In the genomic region with DNA sequence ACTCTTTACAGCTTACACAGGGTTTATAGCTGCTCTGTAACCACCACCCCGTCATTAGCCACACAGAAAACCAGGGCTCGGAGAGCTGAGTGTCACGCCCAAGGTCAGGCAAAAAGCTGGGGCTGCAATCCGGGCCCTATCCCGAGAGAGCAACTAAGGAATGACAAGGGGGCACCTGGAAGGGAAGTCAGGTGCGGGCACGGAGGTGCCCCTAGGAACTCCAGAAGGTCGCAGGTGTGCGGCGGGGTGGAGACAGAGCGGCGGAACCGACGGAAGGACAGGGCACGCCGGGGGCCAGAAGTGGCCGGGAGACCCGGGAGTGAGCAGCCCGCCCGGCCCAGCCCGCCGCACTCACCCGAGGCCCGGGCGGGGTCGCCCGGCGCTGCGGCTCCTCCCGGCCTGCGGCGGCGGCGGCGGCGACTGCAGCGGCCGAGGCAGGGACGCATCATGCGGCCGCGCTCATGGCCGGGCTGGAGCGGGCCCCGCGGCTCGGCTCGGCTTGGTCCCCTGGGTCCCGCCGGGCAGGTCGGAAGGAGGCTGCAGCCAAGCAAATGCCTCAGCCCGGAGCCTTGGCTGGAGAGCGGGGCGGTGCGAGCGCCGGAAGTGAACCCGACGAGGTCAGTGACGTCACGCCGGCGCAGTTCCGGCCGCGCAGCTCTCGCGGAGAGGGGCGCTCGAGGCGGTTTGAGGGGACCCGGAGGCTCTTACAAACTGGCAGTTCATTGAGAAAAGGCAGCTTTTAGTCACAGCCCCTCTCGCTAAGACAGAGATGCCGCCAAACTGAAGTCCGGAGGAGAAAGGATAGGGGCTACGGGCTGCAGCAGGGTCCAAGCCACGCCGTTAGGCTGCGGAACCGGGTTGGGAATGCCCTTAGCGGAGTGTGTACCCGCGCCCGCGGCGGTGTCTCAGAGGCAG, we compare ENCODE assay signal across 1 cellular context.
A peak's percentile ranks its signal among the peaks of the same experiment; 100 is the strongest.
TF ChIP-seq lines count a peak whose summit lies in the region.

A gene with protein sequence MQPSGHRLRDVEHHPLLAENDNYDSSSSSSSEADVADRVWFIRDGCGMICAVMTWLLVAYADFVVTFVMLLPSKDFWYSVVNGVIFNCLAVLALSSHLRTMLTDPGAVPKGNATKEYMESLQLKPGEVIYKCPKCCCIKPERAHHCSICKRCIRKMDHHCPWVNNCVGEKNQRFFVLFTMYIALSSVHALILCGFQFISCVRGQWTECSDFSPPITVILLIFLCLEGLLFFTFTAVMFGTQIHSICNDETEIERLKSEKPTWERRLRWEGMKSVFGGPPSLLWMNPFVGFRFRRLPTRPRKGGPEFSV (minus strand): TSS at position 605 of the 915 bp plus-strand sequence. CDS start 20,917 bp downstream, outside the sequence.

TF ChIP-seq in GM12878, 131 proteins besides CTCF, POLR2A, EP300 and RAD21 (continued from another document and continues in another):
- TF ChIP-seq ZBED1 (IDR thresholded peaks at IDR 0.05; ENCODE audit: borderline replicate concordance) = no peak
- no peak for TF ChIP-seq CBX5 (IDR thresholded peaks at IDR 0.05; ENCODE audit: low read depth)
- no peak for TF ChIP-seq FOS (IDR thresholded peaks at IDR 0.05; ENCODE audit: borderline replicate concordance, extremely low read depth, insufficient read length)
- peak; percentile 95 for TF ChIP-seq LARP7 (IDR thresholded peaks at IDR 0.05)
- no peak for TF ChIP-seq SMC3 (IDR thresholded peaks at IDR 0.05; ENCODE audit: borderline replicate concordance, low read length)
- TF ChIP-seq NR2F1 (conservative IDR thresholded peaks at IDR 0.05) = peak; percentile 68
- no peak for TF ChIP-seq FOXM1 (IDR thresholded peaks at IDR 0.05; ENCODE audit: low read depth, low read length)
- peak; percentile 26; the same call in 1 of the 2 replicates for TF ChIP-seq BACH1 (IDR thresholded peaks at IDR 0.05; ENCODE audit: borderline replicate concordance)
- TF ChIP-seq KAT2A (conservative IDR thresholded peaks at IDR 0.05; ENCODE audit: control insufficient read depth, low read depth, low read length) = no peak
- TF ChIP-seq, protein P1, sequence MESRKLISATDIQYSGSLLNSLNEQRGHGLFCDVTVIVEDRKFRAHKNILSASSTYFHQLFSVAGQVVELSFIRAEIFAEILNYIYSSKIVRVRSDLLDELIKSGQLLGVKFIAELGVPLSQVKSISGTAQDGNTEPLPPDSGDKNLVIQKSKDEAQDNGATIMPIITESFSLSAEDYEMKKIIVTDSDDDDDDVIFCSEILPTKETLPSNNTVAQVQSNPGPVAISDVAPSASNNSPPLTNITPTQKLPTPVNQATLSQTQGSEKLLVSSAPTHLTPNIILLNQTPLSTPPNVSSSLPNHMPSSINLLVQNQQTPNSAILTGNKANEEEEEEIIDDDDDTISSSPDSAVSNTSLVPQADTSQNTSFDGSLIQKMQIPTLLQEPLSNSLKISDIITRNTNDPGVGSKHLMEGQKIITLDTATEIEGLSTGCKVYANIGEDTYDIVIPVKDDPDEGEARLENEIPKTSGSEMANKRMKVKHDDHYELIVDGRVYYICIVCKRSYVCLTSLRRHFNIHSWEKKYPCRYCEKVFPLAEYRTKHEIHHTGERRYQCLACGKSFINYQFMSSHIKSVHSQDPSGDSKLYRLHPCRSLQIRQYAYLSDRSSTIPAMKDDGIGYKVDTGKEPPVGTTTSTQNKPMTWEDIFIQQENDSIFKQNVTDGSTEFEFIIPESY (IDR thresholded peaks at IDR 0.05) = no peak
- no peak for TF ChIP-seq SUPT20H (IDR thresholded peaks at IDR 0.05; ENCODE audit: borderline replicate concordance, control insufficient read depth, low read depth, low read length)
- no peak for TF ChIP-seq BCL11A (IDR thresholded peaks at IDR 0.05; ENCODE audit: low read depth, low read length)
- TF ChIP-seq ZNF384 (IDR thresholded peaks at IDR 0.05; ENCODE audit: borderline replicate concordance, low read depth, low read length) = no peak
- TF ChIP-seq, protein P2, sequence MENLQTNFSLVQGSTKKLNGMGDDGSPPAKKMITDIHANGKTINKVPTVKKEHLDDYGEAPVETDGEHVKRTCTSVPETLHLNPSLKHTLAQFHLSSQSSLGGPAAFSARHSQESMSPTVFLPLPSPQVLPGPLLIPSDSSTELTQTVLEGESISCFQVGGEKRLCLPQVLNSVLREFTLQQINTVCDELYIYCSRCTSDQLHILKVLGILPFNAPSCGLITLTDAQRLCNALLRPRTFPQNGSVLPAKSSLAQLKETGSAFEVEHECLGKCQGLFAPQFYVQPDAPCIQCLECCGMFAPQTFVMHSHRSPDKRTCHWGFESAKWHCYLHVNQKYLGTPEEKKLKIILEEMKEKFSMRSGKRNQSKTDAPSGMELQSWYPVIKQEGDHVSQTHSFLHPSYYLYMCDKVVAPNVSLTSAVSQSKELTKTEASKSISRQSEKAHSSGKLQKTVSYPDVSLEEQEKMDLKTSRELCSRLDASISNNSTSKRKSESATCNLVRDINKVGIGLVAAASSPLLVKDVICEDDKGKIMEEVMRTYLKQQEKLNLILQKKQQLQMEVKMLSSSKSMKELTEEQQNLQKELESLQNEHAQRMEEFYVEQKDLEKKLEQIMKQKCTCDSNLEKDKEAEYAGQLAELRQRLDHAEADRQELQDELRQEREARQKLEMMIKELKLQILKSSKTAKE (IDR thresholded peaks at IDR 0.05; ENCODE audit: low read depth, poor library complexity, severe bottlenecking) = peak; percentile 23
- peak; percentile 48 for TF ChIP-seq HCFC1 (IDR thresholded peaks at IDR 0.05; ENCODE audit: low read length)
- TF ChIP-seq, protein P3, sequence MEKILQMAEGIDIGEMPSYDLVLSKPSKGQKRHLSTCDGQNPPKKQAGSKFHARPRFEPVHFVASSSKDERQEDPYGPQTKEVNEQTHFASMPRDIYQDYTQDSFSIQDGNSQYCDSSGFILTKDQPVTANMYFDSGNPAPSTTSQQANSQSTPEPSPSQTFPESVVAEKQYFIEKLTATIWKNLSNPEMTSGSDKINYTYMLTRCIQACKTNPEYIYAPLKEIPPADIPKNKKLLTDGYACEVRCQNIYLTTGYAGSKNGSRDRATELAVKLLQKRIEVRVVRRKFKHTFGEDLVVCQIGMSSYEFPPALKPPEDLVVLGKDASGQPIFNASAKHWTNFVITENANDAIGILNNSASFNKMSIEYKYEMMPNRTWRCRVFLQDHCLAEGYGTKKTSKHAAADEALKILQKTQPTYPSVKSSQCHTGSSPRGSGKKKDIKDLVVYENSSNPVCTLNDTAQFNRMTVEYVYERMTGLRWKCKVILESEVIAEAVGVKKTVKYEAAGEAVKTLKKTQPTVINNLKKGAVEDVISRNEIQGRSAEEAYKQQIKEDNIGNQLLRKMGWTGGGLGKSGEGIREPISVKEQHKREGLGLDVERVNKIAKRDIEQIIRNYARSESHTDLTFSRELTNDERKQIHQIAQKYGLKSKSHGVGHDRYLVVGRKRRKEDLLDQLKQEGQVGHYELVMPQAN (conservative IDR thresholded peaks at IDR 0.05) = 0 out of 2 replicates have a peak, but pooled peaks have one; percentile 47
- peak; percentile 93 for TF ChIP-seq ATF7 (IDR thresholded peaks at IDR 0.05; ENCODE audit: low read depth)
- TF ChIP-seq, protein P4, sequence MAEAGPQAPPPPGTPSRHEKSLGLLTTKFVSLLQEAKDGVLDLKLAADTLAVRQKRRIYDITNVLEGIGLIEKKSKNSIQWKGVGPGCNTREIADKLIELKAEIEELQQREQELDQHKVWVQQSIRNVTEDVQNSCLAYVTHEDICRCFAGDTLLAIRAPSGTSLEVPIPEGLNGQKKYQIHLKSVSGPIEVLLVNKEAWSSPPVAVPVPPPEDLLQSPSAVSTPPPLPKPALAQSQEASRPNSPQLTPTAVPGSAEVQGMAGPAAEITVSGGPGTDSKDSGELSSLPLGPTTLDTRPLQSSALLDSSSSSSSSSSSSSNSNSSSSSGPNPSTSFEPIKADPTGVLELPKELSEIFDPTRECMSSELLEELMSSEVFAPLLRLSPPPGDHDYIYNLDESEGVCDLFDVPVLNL (IDR thresholded peaks at IDR 0.05; ENCODE audit: low read depth, low read length) = no peak
- TF ChIP-seq, protein P5, sequence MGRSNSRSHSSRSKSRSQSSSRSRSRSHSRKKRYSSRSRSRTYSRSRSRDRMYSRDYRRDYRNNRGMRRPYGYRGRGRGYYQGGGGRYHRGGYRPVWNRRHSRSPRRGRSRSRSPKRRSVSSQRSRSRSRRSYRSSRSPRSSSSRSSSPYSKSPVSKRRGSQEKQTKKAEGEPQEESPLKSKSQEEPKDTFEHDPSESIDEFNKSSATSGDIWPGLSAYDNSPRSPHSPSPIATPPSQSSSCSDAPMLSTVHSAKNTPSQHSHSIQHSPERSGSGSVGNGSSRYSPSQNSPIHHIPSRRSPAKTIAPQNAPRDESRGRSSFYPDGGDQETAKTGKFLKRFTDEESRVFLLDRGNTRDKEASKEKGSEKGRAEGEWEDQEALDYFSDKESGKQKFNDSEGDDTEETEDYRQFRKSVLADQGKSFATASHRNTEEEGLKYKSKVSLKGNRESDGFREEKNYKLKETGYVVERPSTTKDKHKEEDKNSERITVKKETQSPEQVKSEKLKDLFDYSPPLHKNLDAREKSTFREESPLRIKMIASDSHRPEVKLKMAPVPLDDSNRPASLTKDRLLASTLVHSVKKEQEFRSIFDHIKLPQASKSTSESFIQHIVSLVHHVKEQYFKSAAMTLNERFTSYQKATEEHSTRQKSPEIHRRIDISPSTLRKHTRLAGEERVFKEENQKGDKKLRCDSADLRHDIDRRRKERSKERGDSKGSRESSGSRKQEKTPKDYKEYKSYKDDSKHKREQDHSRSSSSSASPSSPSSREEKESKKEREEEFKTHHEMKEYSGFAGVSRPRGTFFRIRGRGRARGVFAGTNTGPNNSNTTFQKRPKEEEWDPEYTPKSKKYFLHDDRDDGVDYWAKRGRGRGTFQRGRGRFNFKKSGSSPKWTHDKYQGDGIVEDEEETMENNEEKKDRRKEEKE (IDR thresholded peaks at IDR 0.05) = no peak
- peak; percentile 77; the same call in 1 of the 2 replicates for TF ChIP-seq MTA2 (IDR thresholded peaks at IDR 0.05; ENCODE audit: low read depth)
- no peak for TF ChIP-seq YBX1 (IDR thresholded peaks at IDR 0.05)
- TF ChIP-seq NFYA (IDR thresholded peaks at IDR 0.05; ENCODE audit: borderline replicate concordance, low read depth, low read length) = no peak
- TF ChIP-seq, protein P6, sequence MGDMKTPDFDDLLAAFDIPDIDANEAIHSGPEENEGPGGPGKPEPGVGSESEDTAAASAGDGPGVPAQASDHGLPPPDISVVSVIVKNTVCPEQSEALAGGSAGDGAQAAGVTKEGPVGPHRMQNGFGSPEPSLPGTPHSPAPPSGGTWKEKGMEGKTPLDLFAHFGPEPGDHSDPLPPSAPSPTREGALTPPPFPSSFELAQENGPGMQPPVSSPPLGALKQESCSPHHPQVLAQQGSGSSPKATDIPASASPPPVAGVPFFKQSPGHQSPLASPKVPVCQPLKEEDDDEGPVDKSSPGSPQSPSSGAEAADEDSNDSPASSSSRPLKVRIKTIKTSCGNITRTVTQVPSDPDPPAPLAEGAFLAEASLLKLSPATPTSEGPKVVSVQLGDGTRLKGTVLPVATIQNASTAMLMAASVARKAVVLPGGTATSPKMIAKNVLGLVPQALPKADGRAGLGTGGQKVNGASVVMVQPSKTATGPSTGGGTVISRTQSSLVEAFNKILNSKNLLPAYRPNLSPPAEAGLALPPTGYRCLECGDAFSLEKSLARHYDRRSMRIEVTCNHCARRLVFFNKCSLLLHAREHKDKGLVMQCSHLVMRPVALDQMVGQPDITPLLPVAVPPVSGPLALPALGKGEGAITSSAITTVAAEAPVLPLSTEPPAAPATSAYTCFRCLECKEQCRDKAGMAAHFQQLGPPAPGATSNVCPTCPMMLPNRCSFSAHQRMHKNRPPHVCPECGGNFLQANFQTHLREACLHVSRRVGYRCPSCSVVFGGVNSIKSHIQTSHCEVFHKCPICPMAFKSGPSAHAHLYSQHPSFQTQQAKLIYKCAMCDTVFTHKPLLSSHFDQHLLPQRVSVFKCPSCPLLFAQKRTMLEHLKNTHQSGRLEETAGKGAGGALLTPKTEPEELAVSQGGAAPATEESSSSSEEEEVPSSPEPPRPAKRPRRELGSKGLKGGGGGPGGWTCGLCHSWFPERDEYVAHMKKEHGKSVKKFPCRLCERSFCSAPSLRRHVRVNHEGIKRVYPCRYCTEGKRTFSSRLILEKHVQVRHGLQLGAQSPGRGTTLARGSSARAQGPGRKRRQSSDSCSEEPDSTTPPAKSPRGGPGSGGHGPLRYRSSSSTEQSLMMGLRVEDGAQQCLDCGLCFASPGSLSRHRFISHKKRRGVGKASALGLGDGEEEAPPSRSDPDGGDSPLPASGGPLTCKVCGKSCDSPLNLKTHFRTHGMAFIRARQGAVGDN (IDR thresholded peaks at IDR 0.05) = peak; percentile 87; the same call in 1 of the 2 replicates
- TF ChIP-seq NBN (IDR thresholded peaks at IDR 0.05) = peak; percentile 99
- no peak for TF ChIP-seq JUNB (IDR thresholded peaks at IDR 0.05)
- TF ChIP-seq, protein P7, sequence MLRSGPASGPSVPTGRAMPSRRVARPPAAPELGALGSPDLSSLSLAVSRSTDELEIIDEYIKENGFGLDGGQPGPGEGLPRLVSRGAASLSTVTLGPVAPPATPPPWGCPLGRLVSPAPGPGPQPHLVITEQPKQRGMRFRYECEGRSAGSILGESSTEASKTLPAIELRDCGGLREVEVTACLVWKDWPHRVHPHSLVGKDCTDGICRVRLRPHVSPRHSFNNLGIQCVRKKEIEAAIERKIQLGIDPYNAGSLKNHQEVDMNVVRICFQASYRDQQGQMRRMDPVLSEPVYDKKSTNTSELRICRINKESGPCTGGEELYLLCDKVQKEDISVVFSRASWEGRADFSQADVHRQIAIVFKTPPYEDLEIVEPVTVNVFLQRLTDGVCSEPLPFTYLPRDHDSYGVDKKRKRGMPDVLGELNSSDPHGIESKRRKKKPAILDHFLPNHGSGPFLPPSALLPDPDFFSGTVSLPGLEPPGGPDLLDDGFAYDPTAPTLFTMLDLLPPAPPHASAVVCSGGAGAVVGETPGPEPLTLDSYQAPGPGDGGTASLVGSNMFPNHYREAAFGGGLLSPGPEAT (IDR thresholded peaks at IDR 0.05; ENCODE audit: low read depth) = peak; percentile 66; the same call in 1 of the 2 replicates
- TF ChIP-seq, protein P8, sequence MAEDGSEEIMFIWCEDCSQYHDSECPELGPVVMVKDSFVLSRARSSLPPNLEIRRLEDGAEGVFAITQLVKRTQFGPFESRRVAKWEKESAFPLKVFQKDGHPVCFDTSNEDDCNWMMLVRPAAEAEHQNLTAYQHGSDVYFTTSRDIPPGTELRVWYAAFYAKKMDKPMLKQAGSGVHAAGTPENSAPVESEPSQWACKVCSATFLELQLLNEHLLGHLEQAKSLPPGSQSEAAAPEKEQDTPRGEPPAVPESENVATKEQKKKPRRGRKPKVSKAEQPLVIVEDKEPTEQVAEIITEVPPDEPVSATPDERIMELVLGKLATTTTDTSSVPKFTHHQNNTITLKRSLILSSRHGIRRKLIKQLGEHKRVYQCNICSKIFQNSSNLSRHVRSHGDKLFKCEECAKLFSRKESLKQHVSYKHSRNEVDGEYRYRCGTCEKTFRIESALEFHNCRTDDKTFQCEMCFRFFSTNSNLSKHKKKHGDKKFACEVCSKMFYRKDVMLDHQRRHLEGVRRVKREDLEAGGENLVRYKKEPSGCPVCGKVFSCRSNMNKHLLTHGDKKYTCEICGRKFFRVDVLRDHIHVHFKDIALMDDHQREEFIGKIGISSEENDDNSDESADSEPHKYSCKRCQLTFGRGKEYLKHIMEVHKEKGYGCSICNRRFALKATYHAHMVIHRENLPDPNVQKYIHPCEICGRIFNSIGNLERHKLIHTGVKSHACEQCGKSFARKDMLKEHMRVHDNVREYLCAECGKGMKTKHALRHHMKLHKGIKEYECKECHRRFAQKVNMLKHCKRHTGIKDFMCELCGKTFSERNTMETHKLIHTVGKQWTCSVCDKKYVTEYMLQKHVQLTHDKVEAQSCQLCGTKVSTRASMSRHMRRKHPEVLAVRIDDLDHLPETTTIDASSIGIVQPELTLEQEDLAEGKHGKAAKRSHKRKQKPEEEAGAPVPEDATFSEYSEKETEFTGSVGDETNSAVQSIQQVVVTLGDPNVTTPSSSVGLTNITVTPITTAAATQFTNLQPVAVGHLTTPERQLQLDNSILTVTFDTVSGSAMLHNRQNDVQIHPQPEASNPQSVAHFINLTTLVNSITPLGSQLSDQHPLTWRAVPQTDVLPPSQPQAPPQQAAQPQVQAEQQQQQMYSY (CRISPR knock-in tag; IDR thresholded peaks at IDR 0.05) = no peak
- no peak for TF ChIP-seq CBX3 (IDR thresholded peaks at IDR 0.05; ENCODE audit: borderline replicate concordance, low read depth)
- TF ChIP-seq SPI1 (IDR thresholded peaks at IDR 0.05; ENCODE audit: borderline replicate concordance, insufficient read depth, low read depth, low read length) = no peak
- no peak for TF ChIP-seq EZH2 (IDR thresholded peaks at IDR 0.05; ENCODE audit: borderline replicate concordance, control insufficient read depth, low read depth, low read length)
